In genomic region chrX:13502590-13502989, GRCh38 we compare ENCODE assay signal across 16 cellular contexts.
"Had no signal": no experiment of that assay in that cellular context is flagged by ENCODE, and none has a peak within 500 bp of the region (broad histone marks: within the 10 kb centered on the region; RNA-seq: fewer than 3 reads in every experiment).

No MANE protein-coding gene starts in this region.

- H3K27ac ChIP-seq: esophagus squamous epithelium, lower lobe of right lung, neutrophil had no signal

- H3K9me3 ChIP-seq: esophagus squamous epithelium, lower lobe of right lung, neutrophil had no signal

- ATAC-seq: left cardiac atrium, lower lobe of right lung, T-helper 17 cell had no signal

- DNase-seq: activated CD4-positive, alpha-beta T cell treated with anti-CD3 and anti-CD28 coated beads, Interleukin-2, amount 50 U/mL, for 4 hours; activated CD4-positive, CD25-positive, alpha-beta regulatory T cell; activated effector memory CD4-positive, alpha-beta T cell treated with anti-CD3 and anti-CD28 coated beads, Interleukin-2, amount 50 U/mL, for 16 hours; esophagus squamous epithelium; foreskin fibroblast; head of caudate nucleus; left cardiac atrium; lower lobe of right lung; midbrain; retina; stimulated activated CD4-positive, alpha-beta T cell treated with anti-CD3 and anti-CD28 coated beads, Interleukin-15, amount 100 ng/mL, for 24 hours; stimulated activated CD4-positive, alpha-beta T cell treated with anti-CD3 and anti-CD28 coated beads, Interleukin-4, amount 100 ng/mL, for 24 hours; T-helper 17 cell had no signal

- H3K4me3 Mint-ChIP-seq: T-helper 17 cell, type B pancreatic cell had no signal

- FAIRE-seq: colon had no signal

- H3K27me3 ChIP-seq: esophagus squamous epithelium, neutrophil had no signal

- H3K4me1 ChIP-seq: esophagus squamous epithelium, lower lobe of right lung had no signal

- H3K36me3 Mint-ChIP-seq: type B pancreatic cell had no signal

- H3K4me1 Mint-ChIP-seq: T-helper 17 cell had no signal

- H3K27me3 Mint-ChIP-seq: T-helper 17 cell, type B pancreatic cell had no signal

- H3K27ac Mint-ChIP-seq: T-helper 17 cell, type B pancreatic cell had no signal

- H3K4me3 ChIP-seq: esophagus squamous epithelium, lower lobe of right lung had no signal

- H3K36me3 ChIP-seq: esophagus squamous epithelium, lower lobe of right lung, neutrophil had no signal
